ENCODE assay signal across 8 cellular contexts in genomic region chr11:61815790-61816735, GRCh38. TPM values are rescaled to one million over a fixed set of nuclear protein-coding genes. Genes with fewer than 3 reads are reported as not detected.
DNase-seq lines count a peak whose midpoint lies in the region; ATAC-seq, FAIRE-seq and TF ChIP-seq lines count a peak whose summit lies in the region.

No MANE protein-coding gene starts in this region.

- peaks cover 0 to 4% (median 0%) of the 10 kb centered on the region in 5 experiments for H3K9me3 Mint-ChIP-seq in brain

- TF ChIP-seq EP300 in sigmoid colon (IDR thresholded peaks at IDR 0.05) = no peak

- no peaks in the 10 kb centered on the region for H3K27me3 ChIP-seq in MG63
- H3K27me3 ChIP-seq in sigmoid colon = no peaks in the 10 kb centered on the region

- peaks cover 3% of the 10 kb centered on the region for H3K27me3 Mint-ChIP-seq in brain

- intact Hi-C loops in sigmoid colon (cut with DNase I) = loop anchor here (2.0 to 5.0 kb wide), 2 partner anchors 23 to 76 kb away; partner anchors contain the start of genes FADS3, FEN1 and TMEM258

- H3K27ac ChIP-seq in sigmoid colon = peak overlapping the region; percentile 90 to 95 (median 94)

- no peaks in the 10 kb centered on the region for H3K9me3 ChIP-seq in MG63
- no peaks in the 10 kb centered on the region for H3K9me3 ChIP-seq in sigmoid colon

- H3K36me3 Mint-ChIP-seq in brain = peaks cover 36% of the 10 kb centered on the region

- peaks cover 0 to 22% (median 16%) of the 10 kb centered on the region in 4 donors for H3K4me1 ChIP-seq in sigmoid colon

- peak overlapping the region; percentile 98 to 100 (median 99) for H3K27ac Mint-ChIP-seq in brain

- in situ Hi-C loops in G401 (cut with HindIII; ENCODE audit: low sequenced_read_pairs) = no loop called here

- H3K4me3 Mint-ChIP-seq in brain = peak overlapping the region; percentile 94 to 96 (median 95)

- no peak for TF ChIP-seq CTCF in brain (conservative IDR thresholded peaks at IDR 0.05)
- TF ChIP-seq CTCF in sigmoid colon (IDR thresholded peaks at IDR 0.05) = no peak

- TF ChIP-seq POLR2A in sigmoid colon (IDR thresholded peaks at IDR 0.05) = peak in 1 of 2 donors; percentile 10

- H3K4me3 ChIP-seq in MG63 (peak overlapping the region; percentile 54), iPS-11a (ENCODE audit: low read depth, low read length) (peak overlapping the region; percentile 91), sigmoid colon (peak overlapping the region; percentile 53 to 77 (median 65))

- WGBS in sigmoid colon, 2 donors = 1% methylated on average over 69 of the region's 69 CpGs

- DNase-seq in G401 (ENCODE audit: low spot score) (peak; percentile 79), MG63 (peak; percentile 83), T-helper 2 cell (peak in 4 of 5 experiments; percentile 30 to 81 (median 34)), sigmoid colon (peak; percentile 87), GM19239 (ENCODE audit: insufficient read length, low spot score) (no peak)

- FAIRE-seq in GM19239 (lab: Jason Lieb, UNC) = no peak

- H3K36me3 ChIP-seq in MG63 = peaks cover 7% of the 10 kb centered on the region
- H3K36me3 ChIP-seq in sigmoid colon = peaks cover 0 to 18% (median 2%) of the 10 kb centered on the region in 4 donors

- H3K4me1 Mint-ChIP-seq in brain = peaks cover 35% of the 10 kb centered on the region

- ATAC-seq in GM21825 (IDR thresholded peaks at IDR 0.05; ENCODE audit: unreplicated experiment) = peak; percentile 28

RNA-seq across cellular contexts. Expression of gene FADS1, which starts 0.7 kb away (rescaled TPM):
- total RNA-seq in G401 (2014; rRNA removed; shearing (Covaris generic)) = 131 and 148 TPM in 2 replicates
- total RNA-seq in MG63 (2014; rRNA removed; shearing (Covaris generic); ENCODE audit: low replicate concordance) = 25.4 and 28.3 TPM in 2 replicates
- polyA plus RNA-seq in brain (ENCODE audit: insufficient read depth, low read depth, low replicate concordance) (103 TPM), sigmoid colon (10 to 100 TPM in 1 of 3 donors, 1 to 10 TPM in 2; 1.2 to 12.6 (median 2.1) TPM)
- 10 to 100 TPM; 11.8 to 17.7 (median 16.6) TPM for total RNA-seq in sigmoid colon

RNA-seq across cellular contexts. Expression of gene FADS2, which starts 12.0 kb away (rescaled TPM):
- total RNA-seq in G401 (2014; rRNA removed; shearing (Covaris generic)) = 222 and 244 TPM in 2 replicates
- total RNA-seq in MG63 (2014; rRNA removed; shearing (Covaris generic); ENCODE audit: low replicate concordance) = 8.1 and 22.6 TPM in 2 replicates
- polyA plus RNA-seq in brain (ENCODE audit: insufficient read depth, low read depth, low replicate concordance) (266 TPM), sigmoid colon (10 to 100 TPM in 1 of 3 donors, 1 to 10 TPM in 2; 3.6 to 50.2 (median 3.7) TPM)
- 10 to 100 TPM in 3 of 4 donors, 1 to 10 TPM in 1; 4.1 to 45.4 (median 25.5) TPM for total RNA-seq in sigmoid colon

RNA-seq across cellular contexts. Expression of gene FEN1, which starts 23.4 kb away (rescaled TPM):
- 94.5 and 105 TPM in 2 replicates for total RNA-seq in G401 (2014; rRNA removed; shearing (Covaris generic))
- 80.9 and 85.7 TPM in 2 replicates for total RNA-seq in MG63 (2014; rRNA removed; shearing (Covaris generic); ENCODE audit: low replicate concordance)
- polyA plus RNA-seq in brain (ENCODE audit: insufficient read depth, low read depth, low replicate concordance) (74.9 TPM), sigmoid colon (10 to 100 TPM in 2 of 3 donors, 1 to 10 TPM in 1; 4.2 to 39.1 (median 11.3) TPM)
- 1 to 10 TPM; 5.3 to 8.0 (median 7.0) TPM for total RNA-seq in sigmoid colon

RNA-seq across cellular contexts. Expression of gene TMEM258, which starts 23.7 kb away (rescaled TPM):
- 41.4 and 66.0 TPM in 2 replicates for total RNA-seq in G401 (2014; rRNA removed; shearing (Covaris generic))
- total RNA-seq in MG63 (2014; rRNA removed; shearing (Covaris generic); ENCODE audit: low replicate concordance) = 61.8 and 88.7 TPM in 2 replicates
- polyA plus RNA-seq in brain (ENCODE audit: insufficient read depth, low read depth, low replicate concordance) (370 TPM), sigmoid colon (100 to 1,000 TPM; 139 to 224 (median 148) TPM)
- total RNA-seq in sigmoid colon = 10 to 100 TPM; 39.9 to 64.7 (median 57.4) TPM
